15 cellular contexts compared by ENCODE assay signal in genomic region chr4:129043523-129043922, GRCh38. TPM values are rescaled to one million over a fixed set of nuclear protein-coding genes. Genes with fewer than 3 reads are reported as not detected.
A peak's percentile ranks its signal among the peaks of the same experiment; 100 is the strongest.
DNase-seq lines count a peak whose midpoint lies in the region; ATAC-seq, FAIRE-seq and TF ChIP-seq lines count a peak whose summit lies in the region.
"Had no signal": no experiment of that assay in that cellular context is flagged by ENCODE, and none has a peak within 500 bp of the region (broad histone marks: within the 10 kb centered on the region; RNA-seq: fewer than 3 reads in every experiment).

No MANE protein-coding gene starts in this region.

- CTCF ChIA-PET in K562 (lab: Yijun Ruan, JAX; ENCODE audit: low intra/inter-chr PET ratio), result no interaction called here

- DNase-seq in DMS 273 (lab: John Stamatoyannopoulos, UW; ENCODE audit: unreplicated experiment) (peak; percentile 2), DMS 273 treated with DMSO at 0.1 percent for 48 hours (lab: John Stamatoyannopoulos, UW) (no peak), M059J (ENCODE audit: low read depth) (peak; percentile 16), K562 (ENCODE audit: extremely low read depth in 1 of 4, low spot score in 3 of 4) (peak in 1 of 4 experiments; percentile 5), myocyte (ENCODE audit: low read depth) (peak; percentile 19), NCI-H345 treated with DMSO at 0.1 percent for 48 hours (lab: John Stamatoyannopoulos, UW; ENCODE audit: unreplicated experiment) (no peak)
- DNase-seq in stimulated activated CD4-positive, alpha-beta T cell treated with anti-CD3 and anti-CD28 coated beads, Interleukin-4, amount 100 ng/mL, for 4 hours, result no peak
- DNase-seq: activated naive CD4-positive, alpha-beta T cell treated with Interleukin-2 at 50 U/mL for 16 hours; KG1; left colon; pancreas had no signal

- peaks cover 5% of the 10 kb centered on the region; the same call in 1 of the 3 replicates for H3K79me2 ChIP-seq in K562 (ENCODE audit: control insufficient read depth, insufficient read depth, low read length)

- in situ Hi-C loops in K562 (cut with MboI), result no loop called here

- no peaks in the 10 kb centered on the region for H3K27me3 ChIP-seq in K562 (ENCODE audit: control insufficient read depth in 2 of 2, insufficient read depth in 2 of 2, low read length in 2 of 2)
- H3K27me3 ChIP-seq: pancreas had no signal

- H3K4me3 ChIP-seq in K562, result no peak overlapping the region
- H3K4me3 ChIP-seq: pancreas, thoracic aorta had no signal

- no peaks in the 10 kb centered on the region for H3K9me3 ChIP-seq in K562 (replicated peaks; ENCODE audit: control insufficient read depth, insufficient read depth, low read depth, low read length)
- H3K9me3 ChIP-seq: pancreas, thoracic aorta had no signal

- H4K20me1 ChIP-seq in K562 (replicated peaks; ENCODE audit: control insufficient read depth, insufficient read depth, low read length), result no peaks in the 10 kb centered on the region

- BruUV-seq in K562 (replicated peaks; lab: Mats Ljungman, UMichigan), result no TSS peak

- no peak for TF ChIP-seq POLR2A in K562 (conservative IDR thresholded peaks at IDR 0.05)

- intact Hi-C loops in K562 (cut with micrococcal nuclease), result loop anchor here (1.0 to 10.0 kb wide), 2 partner anchors 101 to 125 kb away; no protein-coding TSS in a partner anchor

- H3K9me1 ChIP-seq in K562 (ENCODE audit: control insufficient read depth, insufficient read depth, low read length), result no peaks in the 10 kb centered on the region

- no peak overlapping the region for H2AFZ ChIP-seq in K562 (ENCODE audit: low read depth, low read length)

- TF ChIP-seq RAD21 in K562 (CRISPR knock-in tag; conservative IDR thresholded peaks at IDR 0.05 in 1 of 2, IDR thresholded peaks at IDR 0.05 in 1 of 2), result peak in 1 of 2 experiments; percentile 32; a peak in 1 of 4 replicates

- H3K36me3 ChIP-seq in K562 (ENCODE audit: control insufficient read depth, insufficient read depth, low read length), result peaks cover 8% of the 10 kb centered on the region; the same call in 2 of the 3 replicates
- H3K36me3 ChIP-seq: pancreas, thoracic aorta had no signal

- peak in 1 of 3 experiments; percentile 42; a peak in 2 of 6 replicates for TF ChIP-seq CTCF in K562 (IDR thresholded peaks at IDR 0.05 in 2 of 3, conservative IDR thresholded peaks at IDR 0.05 in 1 of 3; ENCODE audit: insufficient read depth in 2 of 3, low read depth in 1 of 3, low read length in 3 of 3)

- no peaks in the 10 kb centered on the region for H3K4me1 ChIP-seq in K562 (replicated peaks in 1 of 2; ENCODE audit: control insufficient read depth in 2 of 2, insufficient read depth in 2 of 2, low read length in 2 of 2)
- H3K4me1 ChIP-seq: pancreas had no signal

- ATAC-seq in K562, result peak; percentile 67; the same call in 2 of the 3 replicates
- no peak for ATAC-seq in GM21360 (IDR thresholded peaks at IDR 0.05; ENCODE audit: unreplicated experiment)
- ATAC-seq: activated CD4-positive, CD25-positive, alpha-beta regulatory T cell treated with anti-CD3 and anti-CD28 coated beads, Interleukin-2, amount 50 U/mL, for 24 hours; left colon had no signal

- no peak overlapping the region for H3K9ac ChIP-seq in K562 (ENCODE audit: insufficient read depth in 1 of 2, low read depth in 2 of 2, low read length in 2 of 2)

- H3K27ac ChIP-seq in K562 (ENCODE audit: extremely low read depth, low read depth, low read length), result no peak overlapping the region
- H3K27ac ChIP-seq: 22Rv1, pancreas, thoracic aorta had no signal

- POLR2A ChIA-PET in K562 (lab: Yijun Ruan, JAX), result no interaction called here

- no peak for TF ChIP-seq EP300 in K562 (IDR thresholded peaks at IDR 0.05; ENCODE audit: low read length)

- H3K4me2 ChIP-seq in K562 (ENCODE audit: insufficient read depth, low read length), result no peak overlapping the region

- FAIRE-seq in K562 (lab: Jason Lieb, UNC), result no peak

TF ChIP-seq in K562, 482 proteins besides CTCF, POLR2A, EP300 and RAD21 (continues in another document):
- TF ChIP-seq CUX1 (CRISPR knock-in tag; IDR thresholded peaks at IDR 0.05), result no peak
- no peak for TF ChIP-seq CHD4 (IDR thresholded peaks at IDR 0.05; ENCODE audit: insufficient read depth, insufficient replicate concordance, low read depth, low read length, poor library complexity, severe bottlenecking)
- no peak for TF ChIP-seq KDM5B (IDR thresholded peaks at IDR 0.05; ENCODE audit: insufficient replicate concordance, low read depth, low read length)

RNA-seq across cellular contexts. Expression of gene SCLT1, which starts 49.8 kb away (rescaled TPM):
- total RNA-seq in M059J (2014; rRNA removed; shearing (Covaris generic)), result 10.6 and 16.0 TPM in 2 replicates
- 30.0 and 69.2 TPM in 2 replicates for total RNA-seq in K562 (2011; cell fraction: chromatin; rRNA removed; ENCODE audit: low replicate concordance)
- 20.5 and 23.8 TPM in 2 replicates for total RNA-seq in K562 (2011; cell fraction: nucleolus; rRNA removed)
- 52.6 and 114 TPM in 2 replicates for total RNA-seq in K562 (2011; cell fraction: nucleoplasm; rRNA removed)
- total RNA-seq in K562 (2014; rRNA removed) (21.7 TPM in 2 replicates), K562 (2014; rRNA removed; fragmentation: Illumina TruSeq; extraction: Trizol) (31.9 and 35.5 TPM in 2 replicates), K562 (2015; rRNA removed; fragmentation: Illumina TruSeq; extraction: Trizol) (27.0 and 31.6 TPM in 2 replicates), K562 (2021) (21.3 and 22.2 TPM in 2 replicates), myocyte (5.2 and 7.4 TPM in 2 replicates)
- polyA plus RNA-seq in K562 (2011; rRNA removed) (20.9 and 24.8 TPM in 2 replicates), K562 (2014; fragmentation: Illumina TruSeq; extraction: Trizol) (19.1 and 24.2 TPM in 2 replicates), K562 (2014; fragmentation: Nextera tagmentation; extraction: Ambion mirVana) (1 to 10 TPM; 8.0 to 8.6 TPM), K562 (2014; rRNA removed) (20.4 and 24.9 TPM in 2 replicates)
- 6.5 and 12.9 TPM in 2 replicates for polyA plus RNA-seq in K562 (2011; cell fraction: cytosol; rRNA removed)
- 14.5 and 14.8 TPM in 2 replicates for polyA plus RNA-seq in K562 (2011; cell fraction: nucleus; rRNA removed)
- polyA plus RNA-seq in K562 (2012), result 15.2 and 19.8 TPM in 2 replicates
- polyA minus RNA-seq in K562 (2011; rRNA and poly(A)+ RNA removed), result 28.0 and 35.2 TPM in 2 replicates
- 9.6 and 11.6 TPM in 2 replicates for polyA minus RNA-seq in K562 (2011; cell fraction: cytosol; rRNA and poly(A)+ RNA removed)
- 53.2 and 64.3 TPM in 2 replicates for polyA minus RNA-seq in K562 (2011; cell fraction: nucleus; rRNA and poly(A)+ RNA removed)
- 1.9 TPM for polyA plus RNA-seq in myocyte (2012)

RNA-seq across cellular contexts. Expression of gene C4orf33, which starts 52.4 kb away (rescaled TPM):
- total RNA-seq in M059J (2014; rRNA removed; shearing (Covaris generic)), result 18.5 and 28.3 TPM in 2 replicates
- total RNA-seq in K562 (2011; cell fraction: chromatin; rRNA removed; ENCODE audit: low replicate concordance), result 11.2 and 51.7 TPM in 2 replicates
- total RNA-seq in K562 (2011; cell fraction: nucleolus; rRNA removed), result 3.3 and 11.7 TPM in 2 replicates
- 17.2 and 26.8 TPM in 2 replicates for total RNA-seq in K562 (2011; cell fraction: nucleoplasm; rRNA removed)
- total RNA-seq in K562 (2014; rRNA removed) (12.7 and 17.1 TPM in 2 replicates), K562 (2014; rRNA removed; fragmentation: Illumina TruSeq; extraction: Trizol) (29.6 and 31.0 TPM in 2 replicates), K562 (2015; rRNA removed; fragmentation: Illumina TruSeq; extraction: Trizol) (21.9 and 23.4 TPM in 2 replicates), K562 (2021) (16.7 and 18.1 TPM in 2 replicates), myocyte (5.8 and 8.6 TPM in 2 replicates)
- polyA plus RNA-seq in K562 (2011; rRNA removed) (33.2 and 39.6 TPM in 2 replicates), K562 (2014; fragmentation: Illumina TruSeq; extraction: Trizol) (22.2 and 27.5 TPM in 2 replicates), K562 (2014; fragmentation: Nextera tagmentation; extraction: Ambion mirVana) (10 to 100 TPM; 36.8 to 42.0 TPM), K562 (2014; rRNA removed) (23.8 and 25.3 TPM in 2 replicates)
- polyA plus RNA-seq in K562 (2011; cell fraction: cytosol; rRNA removed), result 4.3 and 13.1 TPM in 2 replicates
- 11.9 and 21.5 TPM in 2 replicates for polyA plus RNA-seq in K562 (2011; cell fraction: nucleus; rRNA removed)
- 18.1 and 31.4 TPM in 2 replicates for polyA plus RNA-seq in K562 (2012)
- 19.6 and 30.0 TPM in 2 replicates for polyA minus RNA-seq in K562 (2011; rRNA and poly(A)+ RNA removed)
- polyA minus RNA-seq in K562 (2011; cell fraction: cytosol; rRNA and poly(A)+ RNA removed), result 5.4 and 6.4 TPM in 2 replicates
- 12.1 and 24.8 TPM in 2 replicates for polyA minus RNA-seq in K562 (2011; cell fraction: nucleus; rRNA and poly(A)+ RNA removed)
- 3.6 TPM for polyA plus RNA-seq in myocyte (2012)

Comparison
In these comparisons a context has a peak if more than half of its experiments do, and no peak if none do; other contexts are left out.
1. DNase-seq: peak in DMS 273 (single experiment), M059J (single experiment) and myocyte (single experiment); none in DMS 273 treated with DMSO at 0.1 percent for 48 hours (single experiment), stimulated activated CD4-positive, alpha-beta T cell treated with anti-CD3 and anti-CD28 coated beads, Interleukin-4, amount 100 ng/mL, for 4 hours (0 of 2) and NCI-H345 treated with DMSO at 0.1 percent for 48 hours (single experiment).